Comparison of ENCODE assay signal across 10 cellular contexts in genomic region chr9:15430920-15431844, GRCh38. TPM values are rescaled to one million over a fixed set of nuclear protein-coding genes. Genes with fewer than 3 reads are reported as not detected.
A peak's percentile ranks its signal among the peaks of the same experiment; 100 is the strongest.
DNase-seq lines count a peak whose midpoint lies in the region; ATAC-seq and TF ChIP-seq lines count a peak whose summit lies in the region.
"Had no signal": no experiment of that assay in that cellular context is flagged by ENCODE, and none has a peak within 500 bp of the region (broad histone marks: within the 10 kb centered on the region; RNA-seq: fewer than 3 reads in every experiment).

No MANE protein-coding gene starts in this region.

- H3K4me1 ChIP-seq in right atrium auricular region (peaks cover 0 to 25% of the 10 kb centered on the region in 2 donors), psoas muscle (peaks cover 7% of the 10 kb centered on the region)

- H3K9me3 ChIP-seq in right atrium auricular region = no peaks in the 10 kb centered on the region
- no peaks in the 10 kb centered on the region for H3K9me3 ChIP-seq in psoas muscle
- H3K9me3 ChIP-seq: thoracic aorta had no signal

- H3K36me3 ChIP-seq in right atrium auricular region = peaks cover 12% of the 10 kb centered on the region
- H3K36me3 ChIP-seq in psoas muscle (ENCODE audit: insufficient read depth in 1 of 2, low read depth in 1 of 2) = peaks cover 0 to 32% of the 10 kb centered on the region in 2 donors

- H3K4me1 Mint-ChIP-seq in activated B cell treated with CpG ODN at 0.5 μM for 24 hours = peaks cover 37% of the 10 kb centered on the region

- ATAC-seq in Right ventricle myocardium superior (ENCODE audit: poor library complexity) = peak; percentile 74
- no peak for ATAC-seq in activated B cell treated with CpG ODN at 0.5 μM for 24 hours (ENCODE audit: low read depth)
- ATAC-seq in left colon = peak; percentile 89
- ATAC-seq in GM19455 (IDR thresholded peaks at IDR 0.05; ENCODE audit: unreplicated experiment) = no peak
- ATAC-seq in psoas muscle = no peak
- no peak for ATAC-seq in HG03280 (IDR thresholded peaks at IDR 0.05; ENCODE audit: unreplicated experiment)

- H3K27me3 Mint-ChIP-seq in activated B cell treated with CpG ODN at 0.5 μM for 24 hours = no peaks in the 10 kb centered on the region

- WGBS in psoas muscle, 3 donors = 54 to 61% (median 56%) methylated on average over 5 of the region's 5 CpGs

- H3K4me3 Mint-ChIP-seq in activated B cell treated with CpG ODN at 0.5 μM for 24 hours = no peak overlapping the region

- peak overlapping the region; percentile 50 for H3K27ac Mint-ChIP-seq in activated B cell treated with CpG ODN at 0.5 μM for 24 hours

- TF ChIP-seq CTCF in right atrium auricular region (IDR thresholded peaks at IDR 0.05) (no peak), activated B cell treated with CpG ODN at 0.5 μM for 24 hours (IDR thresholded peaks at IDR 0.05) (no peak), psoas muscle (IDR thresholded peaks at IDR 0.05) (no peak)

- CTCF ChIA-PET in activated B cell treated with CpG ODN at 0.5 μM for 24 hours (lab: Charles Lee) = no interaction called here

- no peak for DNase-seq in Right ventricle myocardium superior
- DNase-seq in right atrium auricular region (ENCODE audit: low spot score) = no peak
- no peak for DNase-seq in activated B cell treated with CpG ODN at 0.5 μM for 24 hours
- DNase-seq in left colon = peak; percentile 56 to 62
- DNase-seq in stimulated activated CD4-positive, alpha-beta T cell treated with anti-CD3 and anti-CD28 coated beads, Interleukin-15, amount 100 ng/mL, for 24 hours = no peak
- no peak for DNase-seq in psoas muscle
- DNase-seq: stimulated activated CD4-positive, alpha-beta T cell treated with anti-CD3 and anti-CD28 coated beads, Interleukin-4, amount 100 ng/mL, for 4 hours had no signal

- no peaks in the 10 kb centered on the region for H3K27me3 ChIP-seq in right atrium auricular region
- H3K27me3 ChIP-seq in psoas muscle (ENCODE audit: insufficient read depth in 3 of 3, low read length in 2 of 3) = no peaks in the 10 kb centered on the region

- H3K36me3 Mint-ChIP-seq in activated B cell treated with CpG ODN at 0.5 μM for 24 hours (ENCODE audit: low read depth) = peaks cover 58% of the 10 kb centered on the region

- H3K27ac ChIP-seq in right atrium auricular region (no peak overlapping the region), psoas muscle (no peak overlapping the region)
- H3K27ac ChIP-seq: thoracic aorta had no signal

- no peak overlapping the region for H3K4me3 ChIP-seq in right atrium auricular region
- no peak overlapping the region for H3K4me3 ChIP-seq in psoas muscle
- H3K4me3 ChIP-seq: thoracic aorta had no signal

- intact Hi-C loops in Right ventricle myocardium superior (cut with DNase I) (no loop called here), activated B cell treated with CpG ODN at 0.5 μM for 24 hours (cut with micrococcal nuclease) (no loop called here), left colon (cut with DNase I, micrococcal nuclease) (no loop called here), psoas muscle (cut with DNase I) (loop anchor here in 1 of 2 donors (5.0 kb wide), 1 partner anchor 36 kb away; no protein-coding TSS in a partner anchor)

- H3K9me3 Mint-ChIP-seq in activated B cell treated with CpG ODN at 0.5 μM for 24 hours = no peaks in the 10 kb centered on the region

- POLR2A ChIA-PET in activated B cell treated with CpG ODN at 0.5 μM for 24 hours (lab: Charles Lee) = no interaction called here

RNA-seq across cellular contexts. Expression of gene SNAPC3, which starts 8.5 kb away (rescaled TPM):
- total RNA-seq in Right ventricle myocardium superior (32.1 TPM), right atrium auricular region (10 to 100 TPM; 14.5 to 23.9 TPM), activated B cell treated with CpG ODN at 0.5 μM for 24 hours (36.4 and 37.6 TPM in 2 replicates), left colon (10 to 100 TPM; 40.2 to 42.5 TPM), psoas muscle (10 to 100 TPM; 19.9 to 29.2 (median 20.8) TPM)
- polyA plus RNA-seq in psoas muscle = 10 to 100 TPM; 12.1 to 24.3 (median 12.4) TPM

Comparison
In these comparisons a context has a peak if more than half of its experiments do, and no peak if none do; other contexts are left out.
1. ATAC-seq: peak in Right ventricle myocardium superior (single experiment) and left colon (single experiment); none in activated B cell treated with CpG ODN at 0.5 μM for 24 hours (single experiment), GM19455 (single experiment), psoas muscle (0 of 4) and HG03280 (single experiment).
2. DNase-seq: peak in left colon (2 of 2); none in Right ventricle myocardium superior (single experiment), right atrium auricular region (single experiment), activated B cell treated with CpG ODN at 0.5 μM for 24 hours (single experiment), stimulated activated CD4-positive, alpha-beta T cell treated with anti-CD3 and anti-CD28 coated beads, Interleukin-15, amount 100 ng/mL, for 24 hours (single experiment) and psoas muscle (0 of 2).